In genomic region chr3:122568131-122568530, GRCh38 we compare ENCODE assay signal across 2 cellular contexts. TPM values are rescaled to one million over a fixed set of nuclear protein-coding genes. Genes with fewer than 3 reads are reported as not detected.
"Had no signal": no experiment of that assay in that cellular context is flagged by ENCODE, and none has a peak within 500 bp of the region (broad histone marks: within the 10 kb centered on the region; RNA-seq: fewer than 3 reads in every experiment).

No MANE protein-coding gene starts in this region.

RNA-seq across cellular contexts. Expression of gene PARP15, which starts 9.3 kb away (rescaled TPM):
- total RNA-seq: epithelial cell of proximal tubule, occipital lobe had no signal
